ENCODE assay signal across 8 cellular contexts in genomic region chr15:50183112-50183794, GRCh38. TPM values are rescaled to one million over a fixed set of nuclear protein-coding genes. Genes with fewer than 3 reads are reported as not detected.
DNase-seq lines count a peak whose midpoint lies in the region; ATAC-seq lines count a peak whose summit lies in the region.

No MANE protein-coding gene starts in this region.

- peak overlapping the region; percentile 87 to 96 (median 89) for H3K4me3 Mint-ChIP-seq in immature natural killer cell

- H3K27ac Mint-ChIP-seq in immature natural killer cell: no peak overlapping the region

- H3K4me1 Mint-ChIP-seq in immature natural killer cell: peaks cover 20 to 23% of the 10 kb centered on the region in 2 donors

- peaks cover 30% of the 10 kb centered on the region for H3K27me3 ChIP-seq in ACC112 (ENCODE audit: insufficient read depth, low read length)

- H3K9me3 Mint-ChIP-seq in immature natural killer cell: no peaks in the 10 kb centered on the region

- no peak overlapping the region for H3K27ac ChIP-seq in ACC112 (ENCODE audit: low read depth, low read length)

- peak; percentile 25 for DNase-seq in SW480 (ENCODE audit: low spot score)
- DNase-seq in immature natural killer cell: peak; percentile 10 to 20 (median 11)
- DNase-seq in glomerular visceral epithelial cell (ENCODE audit: extremely low spot score): no peak
- no peak for DNase-seq in islet precursor cell
- DNase-seq in hippocampal formation (lab: John Stamatoyannopoulos, UW): no peak

- H3K36me3 Mint-ChIP-seq in immature natural killer cell: no peaks in the 10 kb centered on the region

- no peaks in the 10 kb centered on the region for H3K36me3 ChIP-seq in ACC112 (ENCODE audit: insufficient read depth, low read length)

- H3K79me2 ChIP-seq in ACC112 (ENCODE audit: control insufficient read depth, insufficient read depth, low read length, unreplicated experiment): no peaks in the 10 kb centered on the region

- H3K27me3 Mint-ChIP-seq in immature natural killer cell (ENCODE audit: low read depth in 3 of 3): peaks cover 4 to 20% (median 10%) of the 10 kb centered on the region in 3 donors

- peak overlapping the region; percentile 84; the same call in 1 of the 2 replicates for H3K4me3 ChIP-seq in ACC112 (ENCODE audit: low read depth, low read length)

- H2AFZ ChIP-seq in ACC112 (ENCODE audit: low read length, unreplicated experiment): no peak overlapping the region

- ATAC-seq in GM21390 (IDR thresholded peaks at IDR 0.05; ENCODE audit: unreplicated experiment) (peak; percentile 55), HG03025 (IDR thresholded peaks at IDR 0.05; ENCODE audit: low FRiP score, unreplicated experiment) (no peak)

- H3K4me1 ChIP-seq in ACC112 (ENCODE audit: control insufficient read depth, insufficient read depth, low read length, unreplicated experiment): peaks cover 4% of the 10 kb centered on the region

RNA-seq across cellular contexts. Expression of gene SLC27A2, which starts 1.3 kb away (rescaled TPM):
- polyA plus RNA-seq in immature natural killer cell: 1 to 10 TPM in 2 of 3 donors, not detected in 1; 1.5 to 1.8 TPM

Comparison
In these comparisons a context has a peak if more than half of its experiments do, and no peak if none do; other contexts are left out.
1. DNase-seq: peak in SW480 (single experiment) and immature natural killer cell (3 of 3); none in glomerular visceral epithelial cell (single experiment), islet precursor cell (single experiment) and hippocampal formation (0 of 2).